In the genomic region with DNA sequence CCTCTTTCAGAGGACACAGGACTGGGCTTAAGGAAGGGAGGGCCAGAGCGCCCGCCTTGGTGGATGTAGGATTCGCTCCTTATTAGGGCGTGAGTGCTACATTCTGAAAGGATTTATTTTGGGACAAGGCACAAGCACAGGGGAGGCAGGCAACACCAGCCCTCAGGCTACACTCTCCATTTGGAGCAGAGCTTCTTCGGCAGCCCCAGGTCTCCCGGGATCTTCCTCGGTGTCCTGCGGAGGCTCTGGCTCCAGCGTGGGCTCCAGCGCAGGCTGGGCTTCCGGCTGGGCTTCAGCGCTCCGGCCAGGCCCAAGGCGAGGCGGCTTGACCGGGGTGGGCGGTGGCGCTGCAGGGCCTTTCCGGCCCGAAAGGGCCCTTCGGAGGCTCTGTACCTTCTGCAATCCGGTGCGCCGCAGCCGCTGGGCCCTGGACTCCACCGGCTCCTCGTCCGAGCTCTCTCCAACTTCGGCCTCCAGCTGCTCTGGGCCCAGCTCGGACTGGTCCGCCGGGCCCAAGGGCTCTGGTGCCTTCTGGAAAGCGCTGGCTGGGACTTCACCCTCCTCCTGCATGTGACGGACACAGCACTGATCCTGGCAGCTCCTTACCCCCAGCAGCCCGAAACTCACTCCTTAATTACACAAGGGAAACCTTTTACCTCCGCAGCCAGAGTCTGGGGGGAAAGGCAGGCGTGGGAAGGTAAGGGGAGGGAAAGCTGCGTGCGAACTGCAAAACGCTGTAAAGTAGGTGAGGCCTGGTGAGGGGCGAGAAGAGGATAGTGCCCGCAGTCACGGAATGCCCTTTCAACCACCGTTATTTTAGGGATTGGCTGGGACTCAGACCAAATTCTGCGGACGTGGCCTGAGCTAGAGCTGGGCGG, we compare ENCODE assay signal across 8 cellular contexts. TPM values are rescaled to one million over a fixed set of nuclear protein-coding genes. Genes with fewer than 3 reads are reported as not detected.
DNase-seq lines count a peak whose midpoint lies in the region; ATAC-seq and TF ChIP-seq lines count a peak whose summit lies in the region.

No MANE protein-coding gene starts in this region.

- no peak overlapping the region for H2BK5ac ChIP-seq in H9 (ENCODE audit: insufficient read length, low read length)

- peak overlapping the region; percentile 49 for H3K27ac ChIP-seq in H9 (ENCODE audit: insufficient read length, low read depth, low read length)
- no peak overlapping the region for H3K27ac ChIP-seq in iPS DF 6.9 (ENCODE audit: low read length)

- no peak overlapping the region for H2BK20ac ChIP-seq in H9 (ENCODE audit: low read depth, low read length, poor library complexity, severe bottlenecking)

- TF ChIP-seq CTCF in H9 (conservative IDR thresholded peaks at IDR 0.05): no peak
- no peak for TF ChIP-seq CTCF in astrocyte of the cerebellum (IDR thresholded peaks at IDR 0.05; ENCODE audit: low read depth, low read length, missing control alignments)

- no peak overlapping the region; the same call in 1 of the 2 replicates for H2BK15ac ChIP-seq in H9 (ENCODE audit: low read depth, low read length)

- peak overlapping the region; percentile 92 for H3K14ac ChIP-seq in H9 (ENCODE audit: insufficient read depth, low read length)

- H3K9ac ChIP-seq in H9 (ENCODE audit: extremely low read depth, insufficient read length, low read length): peak overlapping the region; percentile 86

- H3K4me3 Mint-ChIP-seq in H9: peak overlapping the region; percentile 75 to 80
- H3K4me3 Mint-ChIP-seq in stimulated activated memory B cell treated with anti-CD40 and anti-IgM and Interleukin-4, amounts not matched to agents 10 μg/mL and 1 μg/mL and 100 μg/mL, for 72 hours: peak overlapping the region; percentile 81

- H3K18ac ChIP-seq in H9 (ENCODE audit: insufficient read length, low read depth, low read length): peak overlapping the region; percentile 97

- peak overlapping the region; percentile 31 for H2BK12ac ChIP-seq in H9 (ENCODE audit: insufficient read length, low read depth, low read length)

- peak overlapping the region; percentile 18 for H3K4ac ChIP-seq in H9 (ENCODE audit: low read depth, low read length)

- no peaks in the 10 kb centered on the region; a peak in 1 of 5 replicates for H3K9me3 Mint-ChIP-seq in H9
- H3K9me3 Mint-ChIP-seq in stimulated activated memory B cell treated with anti-CD40 and anti-IgM and Interleukin-4, amounts not matched to agents 10 μg/mL and 1 μg/mL and 100 μg/mL, for 72 hours: no peaks in the 10 kb centered on the region

- H3K27me3 ChIP-seq in H9 (ENCODE audit: insufficient read depth, low read length): no peaks in the 10 kb centered on the region; the same call in 1 of the 2 replicates
- no peaks in the 10 kb centered on the region for H3K27me3 ChIP-seq in iPS DF 6.9 (ENCODE audit: control insufficient read depth, insufficient read depth, low read length)

- in situ Hi-C loops in astrocyte of the cerebellum (cut with HindIII; ENCODE audit: low sequenced_read_pairs): no loop called here

- H3K4me3 ChIP-seq in astrocyte of the cerebellum (ENCODE audit: low read depth, low read length) (peak overlapping the region; percentile 51), iPS DF 6.9 (ENCODE audit: low read length) (peak overlapping the region; percentile 24; the same call in 1 of the 2 replicates)

- no peak overlapping the region for H3K56ac ChIP-seq in H9 (ENCODE audit: insufficient read length, low read depth, low read length)

- H2BK120ac ChIP-seq in H9 (ENCODE audit: low read depth, low read length, poor library complexity, severe bottlenecking): no peak overlapping the region

- no peak for ATAC-seq in stimulated activated memory B cell treated with anti-CD40 and anti-IgM and Interleukin-4, amounts not matched to agents 10 μg/mL and 1 μg/mL and 100 μg/mL, for 72 hours

- peak overlapping the region; percentile 11 for H4K91ac ChIP-seq in H9 (ENCODE audit: insufficient read length, low read depth, low read length)

- DNase-seq in H9 (peak; percentile 59), astrocyte of the cerebellum (ENCODE audit: low read depth) (no peak), iPS DF 6.9 (ENCODE audit: low read depth, low spot score) (no peak), COLO668 (lab: John Stamatoyannopoulos, UW; ENCODE audit: unreplicated experiment) (no peak), OCI-M1 (lab: John Stamatoyannopoulos, UW) (no peak), globus pallidus (ENCODE audit: low spot score) (no peak)
- no peak for DNase-seq in stimulated activated CD4-positive, alpha-beta T cell treated with anti-CD3 and anti-CD28 coated beads, Interleukin-4, amount 100 ng/mL, for 1 hour

- H3K4me1 Mint-ChIP-seq in H9: peaks cover 62% of the 10 kb centered on the region in 2 experiments
- peaks cover 25% of the 10 kb centered on the region for H3K4me1 Mint-ChIP-seq in stimulated activated memory B cell treated with anti-CD40 and anti-IgM and Interleukin-4, amounts not matched to agents 10 μg/mL and 1 μg/mL and 100 μg/mL, for 72 hours

- H3K23ac ChIP-seq in H9 (ENCODE audit: insufficient read length, low read depth, low read length): no peak overlapping the region

- H3K27me3 Mint-ChIP-seq in H9 (ENCODE audit: low read depth): no peaks in the 10 kb centered on the region; the same call in 1 of the 2 replicates
- H3K27me3 Mint-ChIP-seq in stimulated activated memory B cell treated with anti-CD40 and anti-IgM and Interleukin-4, amounts not matched to agents 10 μg/mL and 1 μg/mL and 100 μg/mL, for 72 hours: peaks cover 73% of the 10 kb centered on the region

- H3K4me1 ChIP-seq in H9 (ENCODE audit: insufficient read depth, low read length) (peaks cover 4% of the 10 kb centered on the region; the same call in 1 of the 2 replicates), iPS DF 6.9 (ENCODE audit: control insufficient read depth, insufficient read depth, low read length) (peaks cover 4% of the 10 kb centered on the region; the same call in 1 of the 2 replicates)

- no peak overlapping the region for H2AK5ac ChIP-seq in H9 (ENCODE audit: insufficient read length, low read length)

- peak overlapping the region; percentile 85 to 97 (median 91) for H3K27ac Mint-ChIP-seq in H9
- H3K27ac Mint-ChIP-seq in stimulated activated memory B cell treated with anti-CD40 and anti-IgM and Interleukin-4, amounts not matched to agents 10 μg/mL and 1 μg/mL and 100 μg/mL, for 72 hours: peak overlapping the region; percentile 87

- H3K79me1 ChIP-seq in H9 (ENCODE audit: insufficient read depth, low read depth, low read length, poor library complexity, severe bottlenecking): no peaks in the 10 kb centered on the region

- H3K23me2 ChIP-seq in H9 (ENCODE audit: insufficient read length, low read depth, low read length, poor library complexity, severe bottlenecking): peaks cover 18% of the 10 kb centered on the region

- H3K36me3 ChIP-seq in iPS DF 6.9 (ENCODE audit: control insufficient read depth, insufficient read depth, low read length): no peaks in the 10 kb centered on the region

- no CpG with 5 or more reads among the region's 47 CpGs for WGBS in H9 (ENCODE audit: extremely low coverage, insufficient read length, low lambda C conversion rate)
- WGBS in iPS DF 6.9 (ENCODE audit: insufficient coverage, insufficient read length): no CpG with 5 or more reads among the region's 47 CpGs

- H3K36me3 Mint-ChIP-seq in H9 (ENCODE audit: insufficient read depth in 1 of 3, low read depth in 3 of 3): peaks cover 0 to 14% (median 13%) of the 10 kb centered on the region in 3 experiments; a peak in 5 of 7 replicates
- no peaks in the 10 kb centered on the region for H3K36me3 Mint-ChIP-seq in stimulated activated memory B cell treated with anti-CD40 and anti-IgM and Interleukin-4, amounts not matched to agents 10 μg/mL and 1 μg/mL and 100 μg/mL, for 72 hours

- peak overlapping the region; percentile 69 for H4K5ac ChIP-seq in H9 (ENCODE audit: insufficient read length, low read depth, low read length)

- peak overlapping the region; percentile 78 for H4K8ac ChIP-seq in H9 (replicated peaks; ENCODE audit: insufficient read length, low read depth, low read length)

- no peak overlapping the region for H2AFZ ChIP-seq in H9 (ENCODE audit: low read length)

- peak overlapping the region; percentile 96 for H3K4me2 ChIP-seq in H9 (ENCODE audit: insufficient read depth, insufficient read length, low read length)

- H3K79me2 ChIP-seq in H9 (ENCODE audit: insufficient read depth, low read length): no peaks in the 10 kb centered on the region

- no peak overlapping the region for H3T11ph ChIP-seq in H9 (ENCODE audit: low read length)

- no peaks in the 10 kb centered on the region for H4K20me1 ChIP-seq in H9 (ENCODE audit: control insufficient read depth, insufficient read depth, insufficient read length)

- H3K9me3 ChIP-seq in H9 (ENCODE audit: control insufficient read depth, low read depth, low read length): no peaks in the 10 kb centered on the region
- H3K9me3 ChIP-seq in iPS DF 6.9 (ENCODE audit: control insufficient read depth, insufficient read depth, low read length): no peaks in the 10 kb centered on the region

RNA-seq across cellular contexts. Expression of a gene that starts 1.1 kb away (rescaled TPM):
- total RNA-seq in H9 (2021): 56.7 and 60.0 TPM in 2 replicates

RNA-seq across cellular contexts. Expression of a gene that starts 59.6 kb away (rescaled TPM):
- total RNA-seq in H9 (2021): 10.6 and 10.9 TPM in 2 replicates
